In genomic region chr22:27801197-27801615, GRCh38 we compare ENCODE assay signal across 8 cellular contexts. TPM values are rescaled to one million over a fixed set of nuclear protein-coding genes. Genes with fewer than 3 reads are reported as not detected.
DNase-seq lines count a peak whose midpoint lies in the region; ATAC-seq and TF ChIP-seq lines count a peak whose summit lies in the region.

No MANE protein-coding gene starts in this region.

- H3K27me3 ChIP-seq in PC-9 (ENCODE audit: insufficient read depth, low read depth) = no peaks in the 10 kb centered on the region

- H3K9me2 ChIP-seq in PC-9 (ENCODE audit: insufficient read depth) = no peaks in the 10 kb centered on the region

- POLR2A ChIA-PET in PC-9 (lab: Charles Lee; ENCODE audit: unreplicated experiment) = no interaction called here

- TF ChIP-seq CTCF in PC-9 (conservative IDR thresholded peaks at IDR 0.05) (no peak), astrocyte of the spinal cord (IDR thresholded peaks at IDR 0.05; ENCODE audit: low read depth, low read length) (peak; percentile 3)

- peaks cover 10% of the 10 kb centered on the region for H3K4me1 ChIP-seq in PC-9 (replicated peaks; ENCODE audit: insufficient read depth)

- peak overlapping the region; percentile 87 for H2AFZ ChIP-seq in PC-9

- no peaks in the 10 kb centered on the region for H3F3A ChIP-seq in PC-9 (ENCODE audit: insufficient read depth, low read depth)

- H3K79me2 ChIP-seq in PC-9 (ENCODE audit: low read depth) = peaks cover 13% of the 10 kb centered on the region

- no peaks in the 10 kb centered on the region for H4K20me1 ChIP-seq in PC-9 (ENCODE audit: insufficient read depth)

- no peak for ATAC-seq in GM18511 (IDR thresholded peaks at IDR 0.05; ENCODE audit: unreplicated experiment)

- no peaks in the 10 kb centered on the region for H3K9me3 ChIP-seq in PC-9 (ENCODE audit: insufficient read depth, low read depth)

- BruUV-seq in PC-9 (replicated peaks; lab: Mats Ljungman, UMichigan) = no TSS peak

- H3K36me3 ChIP-seq in PC-9 (ENCODE audit: low read depth) = no peaks in the 10 kb centered on the region

- DNase-seq in ELF-1 (ENCODE audit: low read depth, low spot score) (peak; percentile 65), PC-9 (peak in 1 of 2 experiments; percentile 29), astrocyte of the spinal cord (ENCODE audit: low read depth, low spot score) (peak; percentile 39), iris pigment epithelial cell (ENCODE audit: low read depth) (peak; percentile 67), LoVo (ENCODE audit: low spot score) (no peak)
- DNase-seq in stimulated activated CD4-positive, alpha-beta T cell treated with anti-CD3 and anti-CD28 coated beads, Interleukin-1b, Interleukin-23, amount 100 ng/mL, for 4 hours (ENCODE audit: low read depth in 2 of 2) = peak; percentile 3 to 34
- DNase-seq in NK-92 treated with Interleukin-12 subunit alpha and Interleukin-12 subunit beta, amount 100 ng/mL, for 24 hours (lab: John Stamatoyannopoulos, UW) = no peak

- H3K4me3 ChIP-seq in PC-9 (peak overlapping the region; percentile 92), astrocyte of the spinal cord (ENCODE audit: low read depth, low read length) (peak overlapping the region; percentile 64)

- in situ Hi-C loops in astrocyte of the spinal cord (cut with HindIII; ENCODE audit: low sequenced_read_pairs) = no loop called here

- 0 out of 2 replicates have a peak overlapping the region, but pooled peaks have one; percentile 13 for H3K27ac ChIP-seq in PC-9

- CTCF ChIA-PET in PC-9 (lab: Charles Lee) = interaction anchor here (0.6 kb wide), 1 partner anchor 674 kb away, joined by 4 read pairs; no protein-coding TSS in a partner anchor

- intact Hi-C loops in PC-9 (cut with micrococcal nuclease; ENCODE audit: unreplicated experiment) = loop anchor here (2.0 to 5.0 kb wide), 4 partner anchors 82 to 1129 kb away; no protein-coding TSS in a partner anchor

- peak overlapping the region; percentile 99 for H3K4me2 ChIP-seq in PC-9

RNA-seq across cellular contexts. Expression of gene MN1, which starts 0.3 kb away (rescaled TPM):
- 8.2 and 9.1 TPM in 2 replicates for total RNA-seq in PC-9 (2021)

Comparison
In these comparisons a context has a peak if more than half of its experiments do, and no peak if none do; other contexts are left out.
1. DNase-seq: peak in ELF-1 (single experiment), astrocyte of the spinal cord (single experiment), iris pigment epithelial cell (single experiment) and stimulated activated CD4-positive, alpha-beta T cell treated with anti-CD3 and anti-CD28 coated beads, Interleukin-1b, Interleukin-23, amount 100 ng/mL, for 4 hours (2 of 2); none in LoVo (single experiment) and NK-92 treated with Interleukin-12 subunit alpha and Interleukin-12 subunit beta, amount 100 ng/mL, for 24 hours (single experiment).